In the genomic region with DNA sequence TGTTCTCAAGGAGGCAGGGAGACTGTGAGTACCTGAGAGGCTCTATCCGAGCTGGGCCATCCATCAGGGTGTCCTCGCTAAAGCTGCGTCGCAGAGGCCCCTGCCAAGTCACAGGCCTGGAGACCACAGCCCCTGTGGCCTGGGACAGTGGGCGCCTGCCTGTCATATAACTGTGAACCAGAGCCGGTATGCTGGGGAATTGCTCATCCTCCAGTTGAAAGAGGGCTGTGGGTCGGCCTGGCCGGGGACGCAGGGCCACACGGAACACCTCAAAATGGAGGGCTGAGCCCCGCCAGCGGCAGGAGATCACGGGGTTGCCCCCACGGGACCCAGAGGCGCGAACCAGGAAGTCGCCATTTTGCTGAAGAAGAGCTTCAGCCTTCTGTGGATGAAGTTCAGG, we compare ENCODE assay signal across 17 cellular contexts. TPM values are rescaled to one million over a fixed set of nuclear protein-coding genes. Genes with fewer than 3 reads are reported as not detected.
DNase-seq lines count a peak whose midpoint lies in the region; ATAC-seq, FAIRE-seq and TF ChIP-seq lines count a peak whose summit lies in the region.
"Had no signal": no experiment of that assay in that cellular context is flagged by ENCODE, and none has a peak within 500 bp of the region (broad histone marks: within the 10 kb centered on the region; RNA-seq: fewer than 3 reads in every experiment).

No MANE protein-coding gene starts in this region.

- no peak for TF ChIP-seq CTCF in GM12878 (IDR thresholded peaks at IDR 0.05 in 2 of 3, conservative IDR thresholded peaks at IDR 0.05 in 1 of 3; ENCODE audit: control insufficient read depth in 2 of 3, extremely low read depth in 1 of 3, insufficient read depth in 1 of 3, low read depth in 3 of 3, low read length in 3 of 3)
- no peak for TF ChIP-seq CTCF in testis (IDR thresholded peaks at IDR 0.05)
- TF ChIP-seq CTCF in WERI-Rb-1 (IDR thresholded peaks at IDR 0.05; ENCODE audit: low read depth, low read length): no peak

- BruUV-seq in GM12878 (replicated peaks; lab: Mats Ljungman, UMichigan): no TSS peak

- no peak for FAIRE-seq in GM12878 (lab: Jason Lieb, UNC)
- FAIRE-seq: A204.1, D721Med had no signal

- peak; percentile 1 for DNase-seq in GM03348 (ENCODE audit: low spot score)
- no peak for DNase-seq in Karpas-422
- DNase-seq in GM12878 (ENCODE audit: low read depth, low spot score): no peak
- DNase-seq in testis: no peak
- no peak for DNase-seq in NCI-H2196 treated with DMSO at 0.1 percent for 48 hours (lab: John Stamatoyannopoulos, UW; ENCODE audit: unreplicated experiment)
- DNase-seq in WERI-Rb-1: no peak
- DNase-seq: ACHN; C1 segment of cervical spinal cord; CD8-positive, alpha-beta memory T cell; COR-L47; GDM1 had no signal

- CTCF ChIA-PET in GM12878 (lab: Yijun Ruan, JAX): interaction anchor here (0.6 to 1.4 kb wide), 3 partner anchors 11 to 117 kb away, joined by 3 to 4 read pairs (median 4); no protein-coding TSS in a partner anchor

- H3K9ac ChIP-seq in Karpas-422 (ENCODE audit: low read length) (no peak overlapping the region), GM12878 (ENCODE audit: control insufficient read depth, insufficient read depth, low read length) (no peak overlapping the region)

- TF ChIP-seq POLR2A in GM12878 (IDR thresholded peaks at IDR 0.05; ENCODE audit: low read depth, low read length): no peak
- no peak for TF ChIP-seq POLR2A in testis (IDR thresholded peaks at IDR 0.05)

- SMC1A ChIA-PET in GM12878 (lab: Charles Lee; ENCODE audit: uncharacterized antibody, unreplicated experiment): interaction anchor here (1.1 to 1.4 kb wide), 4 partner anchors 22 to 130 kb away, joined by 3 to 5 read pairs (median 4); partner anchors contain the start of gene GPR108

- 0 out of 2 replicates have a peak, but pooled peaks cover under 1% of the 10 kb centered on the region for H3K4me1 ChIP-seq in Karpas-422 (ENCODE audit: low read length)
- peaks cover 5% of the 10 kb centered on the region; the same call in 1 of the 2 replicates for H3K4me1 ChIP-seq in GM12878 (ENCODE audit: control insufficient read depth, insufficient read depth, low read length)
- no peaks in the 10 kb centered on the region for H3K4me1 ChIP-seq in testis
- H3K4me1 ChIP-seq: BE2C, HAP-1 had no signal

- H3K9me2 ChIP-seq in Karpas-422 (replicated peaks; ENCODE audit: insufficient read depth, low read length): no peaks in the 10 kb centered on the region

- H4K20me1 ChIP-seq in Karpas-422 (ENCODE audit: insufficient read depth, low read depth, low read length) (no peaks in the 10 kb centered on the region), GM12878 (ENCODE audit: control insufficient read depth, insufficient read depth) (no peaks in the 10 kb centered on the region)

- peak overlapping the region; percentile 10; the same call in 1 of the 2 replicates for H2AFZ ChIP-seq in Karpas-422 (ENCODE audit: low read length)
- H2AFZ ChIP-seq in GM12878 (ENCODE audit: control insufficient read depth, low read depth, low read length): no peak overlapping the region

- H3K36me3 ChIP-seq in Karpas-422 (ENCODE audit: insufficient read depth, low read length) (no peaks in the 10 kb centered on the region), GM12878 (ENCODE audit: control insufficient read depth in 2 of 2, insufficient read depth in 2 of 2, low read length in 1 of 2) (no peaks in the 10 kb centered on the region; a peak in 1 of 4 replicates), testis (ENCODE audit: low read depth, missing control alignments) (no peaks in the 10 kb centered on the region), WERI-Rb-1 (no peaks in the 10 kb centered on the region)
- H3K36me3 ChIP-seq: BE2C, HAP-1 had no signal

- H3K79me2 ChIP-seq in Karpas-422 (ENCODE audit: low read length) (no peaks in the 10 kb centered on the region), GM12878 (ENCODE audit: control insufficient read depth, insufficient read depth, low read length) (no peaks in the 10 kb centered on the region)

- ATAC-seq in GM12878: no peak
- ATAC-seq in HG03280 (IDR thresholded peaks at IDR 0.05; ENCODE audit: unreplicated experiment): no peak

- in situ Hi-C loops in GM12878 (cut with MboI): no loop called here

- POLR2A ChIA-PET in GM12878 (lab: Charles Lee): interaction anchor here (0.5 to 1.9 kb wide), 2 partner anchors 12 to 488 kb away, joined by 4 to 10 read pairs; partner anchors contain the start of gene VAV1

- H3K27ac ChIP-seq in Karpas-422 (ENCODE audit: low read length) (no peak overlapping the region), GM12878 (ENCODE audit: control insufficient read depth, insufficient read depth) (no peak overlapping the region), testis (no peak overlapping the region), WERI-Rb-1 (no peak overlapping the region)

- intact Hi-C loops in GM12878 (cut with micrococcal nuclease; ENCODE audit: unreplicated experiment) (no loop called here), testis (cut with DNase I; ENCODE audit: low total_unique reads) (no loop called here)

- H3K9me3 ChIP-seq in Karpas-422 (ENCODE audit: low read length) (no peaks in the 10 kb centered on the region), GM12878 (replicated peaks; ENCODE audit: control insufficient read depth, insufficient read depth, low read length) (no peaks in the 10 kb centered on the region; the same call in 2 of the 3 replicates), testis (no peaks in the 10 kb centered on the region), WERI-Rb-1 (ENCODE audit: severe bottlenecking) (peaks cover 3% of the 10 kb centered on the region)
- H3K9me3 ChIP-seq: BE2C, HAP-1 had no signal

- H3K4me2 ChIP-seq in Karpas-422 (ENCODE audit: low read depth, low read length, poor library complexity, severe bottlenecking): no peak overlapping the region
- no peak overlapping the region for H3K4me2 ChIP-seq in GM12878 (ENCODE audit: control insufficient read depth, insufficient read depth)

- no peak for TF ChIP-seq EP300 in GM12878 (IDR thresholded peaks at IDR 0.05; ENCODE audit: borderline replicate concordance in 1 of 2, control insufficient read depth in 1 of 2, low read depth in 2 of 2, low read length in 2 of 2)

- H3K27me3 ChIP-seq in Karpas-422 (ENCODE audit: low read length) (no peaks in the 10 kb centered on the region), GM12878 (replicated peaks in 1 of 2; ENCODE audit: control insufficient read depth in 2 of 2, insufficient read depth in 2 of 2, low read length in 1 of 2) (no peaks in the 10 kb centered on the region), testis (no peaks in the 10 kb centered on the region), WERI-Rb-1 (ENCODE audit: insufficient read depth, low read depth, severe bottlenecking) (no peaks in the 10 kb centered on the region)
- H3K27me3 ChIP-seq: BE2C had no signal

- H3K4me3 ChIP-seq in Karpas-422 (ENCODE audit: low read length) (no peak overlapping the region), GM12878 (no peak overlapping the region), testis (peak overlapping the region; percentile 31 to 55), WERI-Rb-1 (ENCODE audit: low read depth, low read length) (no peak overlapping the region)
- H3K4me3 ChIP-seq: HAP-1 had no signal

- 91% methylated on average over 17 of the region's 17 CpGs for WGBS in GM12878 (ENCODE audit: insufficient coverage, insufficient replicate concordance, low lambda C conversion rate, missing lambda C conversion rate)
- WGBS in testis, 2 donors: 68 to 83% methylated on average over 12 to 17 of the region's 17 CpGs

- no peak for TF ChIP-seq RAD21 in GM12878 (IDR thresholded peaks at IDR 0.05; ENCODE audit: insufficient read depth, low read depth, low read length)

- RAD21 ChIA-PET in GM12878 (lab: Charles Lee; ENCODE audit: unreplicated experiment): interaction anchor here (0.9 kb wide), 1 partner anchor 23 kb away, joined by 4 read pairs; the partner anchor contains the start of gene GPR108

RNA-seq across cellular contexts. Expression of gene SH2D3A, which starts 6.6 kb away (rescaled TPM):
- total RNA-seq in Karpas-422 (2014; rRNA removed; shearing (Covaris generic); ENCODE audit: low replicate concordance): 3.3 and 18.9 TPM in 2 replicates
- 22.3 and 28.0 TPM in 2 replicates for total RNA-seq in GM12878 (2013; cell fraction: nucleolus; rRNA removed)
- total RNA-seq in GM12878 (2014; rRNA removed) (16.8 and 20.6 TPM in 2 replicates), GM12878 (2014; rRNA removed; fragmentation: Illumina TruSeq; extraction: Trizol) (6.0 and 8.7 TPM in 2 replicates), GM12878 (2021) (18.8 and 20.6 TPM in 2 replicates), testis (1 to 10 TPM; 7.4 to 7.5 TPM)
- polyA plus RNA-seq in GM12878 (2011; ENCODE audit: low read depth): 3.4 TPM
- polyA plus RNA-seq in GM12878 (2011; rRNA removed) (4.9 and 6.6 TPM in 2 replicates), GM12878 (2014; fragmentation: Illumina TruSeq; extraction: Trizol) (3.4 and 7.7 TPM in 2 replicates), GM12878 (2014; fragmentation: Nextera tagmentation; extraction: Ambion mirVana) (1 to 10 TPM in 1 of 2 experiments, under 1 TPM in 1; 0.77 to 1.4 TPM), GM12878 (2014; rRNA removed) (24.4 and 24.7 TPM in 2 replicates), GM12878 (2016; fragmentation: Nextera tagmentation; extraction: Ambion mirVana) (10 to 100 TPM; 10.3 to 12.9 TPM), testis (ENCODE audit: insufficient read depth, low read depth, low replicate concordance) (12.8 TPM)
- polyA plus RNA-seq in GM12878 (2011; cell fraction: cytosol; rRNA removed): 9.7 and 13.5 TPM in 2 replicates
- 23.6 and 26.4 TPM in 2 replicates for polyA plus RNA-seq in GM12878 (2011; cell fraction: nucleus; rRNA removed)
- 9.2 and 9.4 TPM in 2 replicates for polyA plus RNA-seq in GM12878 (2012)
- polyA minus RNA-seq in GM12878 (2011; rRNA and poly(A)+ RNA removed): 5.2 and 14.0 TPM in 2 replicates
- 2.8 and 4.4 TPM in 2 replicates for polyA minus RNA-seq in GM12878 (2011; cell fraction: cytosol; rRNA and poly(A)+ RNA removed)
- 12.5 and 12.8 TPM in 2 replicates for polyA minus RNA-seq in GM12878 (2011; cell fraction: nucleus; rRNA and poly(A)+ RNA removed)

RNA-seq across cellular contexts. Expression of gene VAV1, which starts 11.9 kb away (rescaled TPM):
- 46.0 and 85.2 TPM in 2 replicates for total RNA-seq in Karpas-422 (2014; rRNA removed; shearing (Covaris generic); ENCODE audit: low replicate concordance)
- 110 and 115 TPM in 2 replicates for total RNA-seq in GM12878 (2013; cell fraction: nucleolus; rRNA removed)
- total RNA-seq in GM12878 (2014; rRNA removed): 46.4 and 50.7 TPM in 2 replicates
- 39.9 and 44.5 TPM in 2 replicates for total RNA-seq in GM12878 (2014; rRNA removed; fragmentation: Illumina TruSeq; extraction: Trizol)
- 65.4 and 76.8 TPM in 2 replicates for total RNA-seq in GM12878 (2021)
- polyA plus RNA-seq in GM12878 (2011; ENCODE audit: low read depth): 25.3 TPM
- polyA plus RNA-seq in GM12878 (2011; rRNA removed): 21.9 and 36.9 TPM in 2 replicates
- polyA plus RNA-seq in GM12878 (2011; cell fraction: cytosol; rRNA removed): 34.2 and 36.5 TPM in 2 replicates
- polyA plus RNA-seq in GM12878 (2011; cell fraction: nucleus; rRNA removed): 72.6 and 89.0 TPM in 2 replicates
- polyA plus RNA-seq in GM12878 (2012): 40.7 and 41.8 TPM in 2 replicates
- polyA plus RNA-seq in GM12878 (2014; fragmentation: Illumina TruSeq; extraction: Trizol): 31.2 and 47.2 TPM in 2 replicates
- polyA plus RNA-seq in GM12878 (2014; fragmentation: Nextera tagmentation; extraction: Ambion mirVana): 1 to 10 TPM; 1.6 to 4.3 TPM
- polyA plus RNA-seq in GM12878 (2014; rRNA removed): 48.5 and 52.7 TPM in 2 replicates
- polyA plus RNA-seq in GM12878 (2016; fragmentation: Nextera tagmentation; extraction: Ambion mirVana): 10 to 100 TPM; 15.0 to 15.9 TPM
- polyA minus RNA-seq in GM12878 (2011; rRNA and poly(A)+ RNA removed): 51.5 and 71.1 TPM in 2 replicates
- polyA minus RNA-seq in GM12878 (2011; cell fraction: cytosol; rRNA and poly(A)+ RNA removed): 14.2 and 18.7 TPM in 2 replicates
- polyA minus RNA-seq in GM12878 (2011; cell fraction: nucleus; rRNA and poly(A)+ RNA removed): 61.3 and 87.1 TPM in 2 replicates
- 1 to 10 TPM; 1.1 to 4.5 TPM for total RNA-seq in testis
- polyA plus RNA-seq in testis (ENCODE audit: insufficient read depth, low read depth, low replicate concordance): 8.9 TPM

RNA-seq across cellular contexts. Expression of gene TRIP10, which starts 21.1 kb away (rescaled TPM):
- total RNA-seq in Karpas-422 (2014; rRNA removed; shearing (Covaris generic); ENCODE audit: low replicate concordance): 6.5 and 15.7 TPM in 2 replicates
- total RNA-seq in GM12878 (2013; cell fraction: nucleolus; rRNA removed): 35.0 and 37.1 TPM in 2 replicates
- total RNA-seq in GM12878 (2014; rRNA removed) (34.6 and 39.5 TPM in 2 replicates), GM12878 (2014; rRNA removed; fragmentation: Illumina TruSeq; extraction: Trizol) (28.1 and 28.5 TPM in 2 replicates), GM12878 (2021) (48.6 and 52.7 TPM in 2 replicates), testis (10 to 100 TPM; 60.4 to 62.7 TPM)
- polyA plus RNA-seq in GM12878 (2011; ENCODE audit: low read depth): 18.9 TPM
- polyA plus RNA-seq in GM12878 (2011; rRNA removed) (30.1 and 44.0 TPM in 2 replicates), GM12878 (2014; fragmentation: Illumina TruSeq; extraction: Trizol) (34.7 and 38.5 TPM in 2 replicates), GM12878 (2014; fragmentation: Nextera tagmentation; extraction: Ambion mirVana) (1 to 10 TPM in 1 of 2 experiments, under 1 TPM in 1; 0.79 to 2.2 TPM), GM12878 (2014; rRNA removed) (54.5 and 56.3 TPM in 2 replicates), GM12878 (2016; fragmentation: Nextera tagmentation; extraction: Ambion mirVana) (10 to 100 TPM; 26.6 to 30.4 TPM), testis (ENCODE audit: insufficient read depth, low read depth, low replicate concordance) (65.8 TPM)
- polyA plus RNA-seq in GM12878 (2011; cell fraction: cytosol; rRNA removed): 35.9 and 44.6 TPM in 2 replicates
- 86.8 and 103 TPM in 2 replicates for polyA plus RNA-seq in GM12878 (2011; cell fraction: nucleus; rRNA removed)
- 42.0 and 53.2 TPM in 2 replicates for polyA plus RNA-seq in GM12878 (2012)
- polyA minus RNA-seq in GM12878 (2011; rRNA and poly(A)+ RNA removed): 18.0 and 29.1 TPM in 2 replicates
- 17.6 and 19.0 TPM in 2 replicates for polyA minus RNA-seq in GM12878 (2011; cell fraction: cytosol; rRNA and poly(A)+ RNA removed)
- 16.3 and 21.9 TPM in 2 replicates for polyA minus RNA-seq in GM12878 (2011; cell fraction: nucleus; rRNA and poly(A)+ RNA removed)

RNA-seq across cellular contexts. Expression of gene GPR108, which starts 23.2 kb away (rescaled TPM):
- 34.7 and 41.8 TPM in 2 replicates for total RNA-seq in Karpas-422 (2014; rRNA removed; shearing (Covaris generic); ENCODE audit: low replicate concordance)
- total RNA-seq in GM12878 (2013; cell fraction: nucleolus; rRNA removed): 37.2 and 42.9 TPM in 2 replicates
- total RNA-seq in GM12878 (2014; rRNA removed) (63.1 and 67.7 TPM in 2 replicates), GM12878 (2014; rRNA removed; fragmentation: Illumina TruSeq; extraction: Trizol) (42.7 and 43.8 TPM in 2 replicates), GM12878 (2021) (64.7 and 71.0 TPM in 2 replicates), testis (10 to 100 TPM; 61.8 to 87.1 TPM)
- 17.1 TPM for polyA plus RNA-seq in GM12878 (2011; ENCODE audit: low read depth)
- polyA plus RNA-seq in GM12878 (2011; rRNA removed) (33.6 and 56.2 TPM in 2 replicates), GM12878 (2014; fragmentation: Illumina TruSeq; extraction: Trizol) (28.9 and 56.1 TPM in 2 replicates), GM12878 (2014; fragmentation: Nextera tagmentation; extraction: Ambion mirVana) (10 to 100 TPM in 1 of 2 experiments, 1 to 10 TPM in 1; 4.4 to 17.6 TPM), GM12878 (2014; rRNA removed) (81.1 and 87.2 TPM in 2 replicates), GM12878 (2016; fragmentation: Nextera tagmentation; extraction: Ambion mirVana) (10 to 100 TPM; 57.9 to 63.1 TPM), testis (ENCODE audit: insufficient read depth, low read depth, low replicate concordance) (105 TPM)
- 81.3 and 87.6 TPM in 2 replicates for polyA plus RNA-seq in GM12878 (2011; cell fraction: cytosol; rRNA removed)
- polyA plus RNA-seq in GM12878 (2011; cell fraction: nucleus; rRNA removed): 178 and 218 TPM in 2 replicates
- 53.1 and 59.7 TPM in 2 replicates for polyA plus RNA-seq in GM12878 (2012)
- 74.5 TPM in 2 replicates for polyA minus RNA-seq in GM12878 (2011; rRNA and poly(A)+ RNA removed)
- 17.3 and 27.0 TPM in 2 replicates for polyA minus RNA-seq in GM12878 (2011; cell fraction: cytosol; rRNA and poly(A)+ RNA removed)
- 32.6 and 40.9 TPM in 2 replicates for polyA minus RNA-seq in GM12878 (2011; cell fraction: nucleus; rRNA and poly(A)+ RNA removed)

RNA-seq across cellular contexts. Expression of gene C3, which starts 40.2 kb away (rescaled TPM):
- total RNA-seq in Karpas-422 (2014; rRNA removed; shearing (Covaris generic); ENCODE audit: low replicate concordance): not detected in 2 replicates
- 3.1 and 4.3 TPM in 2 replicates for total RNA-seq in GM12878 (2013; cell fraction: nucleolus; rRNA removed)
- total RNA-seq in GM12878 (2014; rRNA removed) (0.28 and 1.6 TPM in 2 replicates), GM12878 (2014; rRNA removed; fragmentation: Illumina TruSeq; extraction: Trizol) (0.54 and 1.1 TPM in 2 replicates), GM12878 (2021) (5.9 and 6.7 TPM in 2 replicates), testis (100 to 1,000 TPM in 1 of 2 donors, 10 to 100 TPM in 1; 49.5 to 131 TPM)
- polyA plus RNA-seq in GM12878 (2011; ENCODE audit: low read depth): not detected
- polyA plus RNA-seq in GM12878 (2011; rRNA removed) (1.1 and 1.9 TPM in 2 replicates), GM12878 (2014; fragmentation: Illumina TruSeq; extraction: Trizol) (0.79 and 3.0 TPM in 2 replicates), GM12878 (2014; fragmentation: Nextera tagmentation; extraction: Ambion mirVana) (1 to 10 TPM in 1 of 2 experiments, under 1 TPM in 1; 0.64 to 2.7 TPM), GM12878 (2014; rRNA removed) (0.95 and 2.2 TPM in 2 replicates), GM12878 (2016; fragmentation: Nextera tagmentation; extraction: Ambion mirVana) (under 1 TPM; 0.20 to 0.25 TPM), testis (ENCODE audit: insufficient read depth, low read depth, low replicate concordance) (500 TPM)
- 1.5 and 1.9 TPM in 2 replicates for polyA plus RNA-seq in GM12878 (2011; cell fraction: cytosol; rRNA removed)
- polyA plus RNA-seq in GM12878 (2011; cell fraction: nucleus; rRNA removed): 1.9 and 2.6 TPM in 2 replicates
- 0.30 and 0.48 TPM in 2 replicates for polyA plus RNA-seq in GM12878 (2012)
- polyA minus RNA-seq in GM12878 (2011; rRNA and poly(A)+ RNA removed): 2.0 and 2.3 TPM in 2 replicates
- polyA minus RNA-seq in GM12878 (2011; cell fraction: cytosol; rRNA and poly(A)+ RNA removed): 48.6 and 52.2 TPM in 2 replicates
- 4.1 and 16.8 TPM in 2 replicates for polyA minus RNA-seq in GM12878 (2011; cell fraction: nucleus; rRNA and poly(A)+ RNA removed)
- total RNA-seq: CD4-positive, CD25-positive, alpha-beta regulatory T cell had no signal
- polyA plus RNA-seq: CD4-positive, CD25-positive, alpha-beta regulatory T cell; CD8-positive, alpha-beta memory T cell had no signal

Comparison
In these comparisons a context has a peak if more than half of its experiments do, and no peak if none do; other contexts are left out.
1. H3K4me3 ChIP-seq: peak in testis (2 of 2); none in Karpas-422 (single experiment), GM12878 (single experiment) and WERI-Rb-1 (single experiment).